18 cellular contexts compared by ENCODE assay signal in genomic region chr12:650983-651382, GRCh38. TPM values are rescaled to one million over a fixed set of nuclear protein-coding genes. Genes with fewer than 3 reads are reported as not detected.
DNase-seq lines count a peak whose midpoint lies in the region; ATAC-seq and TF ChIP-seq lines count a peak whose summit lies in the region.
"Had no signal": no experiment of that assay in that cellular context is flagged by ENCODE, and none has a peak within 500 bp of the region (broad histone marks: within the 10 kb centered on the region; RNA-seq: fewer than 3 reads in every experiment).

No MANE protein-coding gene starts in this region.

- H3K4me1 Mint-ChIP-seq in CD14-positive monocyte, result peaks cover 14% of the 10 kb centered on the region
- H3K4me1 Mint-ChIP-seq: neural crest cell had no signal

- DNase-seq in CD14-positive monocyte (ENCODE audit: low spot score), result no peak
- DNase-seq in NCI-H69 (lab: John Stamatoyannopoulos, UW), result no peak
- no peak for DNase-seq in anterior cingulate cortex (lab: John Stamatoyannopoulos, UW)
- no peak for DNase-seq in foreskin fibroblast
- DNase-seq: activated CD4-positive, alpha-beta memory T cell treated with anti-CD3 and anti-CD28 coated beads for 36 hours; NCI-H1417 treated with DMSO at 0.1 percent for 48 hours; NCI-H2227 treated with DMSO at 0.1 percent for 48 hours; upper lobe of left lung had no signal

- peaks cover 0 to 4% (median 0%) of the 10 kb centered on the region in 7 donors for H3K9me3 Mint-ChIP-seq in CD14-positive monocyte
- H3K9me3 Mint-ChIP-seq: activated CD4-positive, alpha-beta memory T cell treated with anti-CD3 and anti-CD28 coated beads for 36 hours; activated T-helper 17 cell treated with anti-CD3 and anti-CD28 coated beads, Interleukin-2, amount 50 U/mL, for 72 hours; neural crest cell; stimulated activated memory B cell treated with anti-CD40 and anti-IgM and Interleukin-4, amounts not matched to agents 10 μg/mL and 1 μg/mL and 100 μg/mL, for 72 hours had no signal

- H3K79me2 ChIP-seq in SU-DHL-6 (ENCODE audit: insufficient read depth, low read length), result no peaks in the 10 kb centered on the region

- no peak overlapping the region for H3K4me2 ChIP-seq in SU-DHL-6 (ENCODE audit: low read depth, low read length, poor library complexity, severe bottlenecking)

- H3K9me3 ChIP-seq in SU-DHL-6 (ENCODE audit: insufficient read depth, low read length), result no peaks in the 10 kb centered on the region
- H3K9me3 ChIP-seq in liver (ENCODE audit: control insufficient read depth in 4 of 4, low read length in 3 of 4), result no peaks in the 10 kb centered on the region
- H3K9me3 ChIP-seq: HAP-1, SJSA1, upper lobe of left lung had no signal

- H3K27ac ChIP-seq in SU-DHL-6 (ENCODE audit: low read depth, low read length) (no peak overlapping the region), liver (ENCODE audit: low read depth in 1 of 2, low read length in 2 of 2) (no peak overlapping the region)
- H3K27ac ChIP-seq: SJSA1, upper lobe of left lung had no signal

- H3K4me1 ChIP-seq in liver (ENCODE audit: control insufficient read depth in 4 of 4, insufficient read depth in 4 of 4, low read length in 3 of 4), result peaks cover 8 to 27% (median 18%) of the 10 kb centered on the region in 4 donors
- H3K4me1 ChIP-seq: HAP-1, SJSA1 had no signal

- WGBS in liver, result 56% methylated on average over 3 of the region's 3 CpGs

- peak; percentile 75 to 82 for TF ChIP-seq RAD21 in liver (IDR thresholded peaks at IDR 0.05)

- no peaks in the 10 kb centered on the region for H3K36me3 ChIP-seq in SU-DHL-6 (ENCODE audit: low read length)
- H3K36me3 ChIP-seq in liver (ENCODE audit: control insufficient read depth in 4 of 4, insufficient read depth in 3 of 4, low read depth in 1 of 4, low read length in 3 of 4), result no peaks in the 10 kb centered on the region
- H3K36me3 ChIP-seq: HAP-1, SJSA1, upper lobe of left lung had no signal

- no peak overlapping the region for H3K4me3 Mint-ChIP-seq in CD14-positive monocyte
- H3K4me3 Mint-ChIP-seq: activated CD4-positive, alpha-beta memory T cell treated with anti-CD3 and anti-CD28 coated beads for 36 hours; activated T-helper 17 cell treated with anti-CD3 and anti-CD28 coated beads, Interleukin-2, amount 50 U/mL, for 72 hours; neural crest cell; stimulated activated memory B cell treated with anti-CD40 and anti-IgM and Interleukin-4, amounts not matched to agents 10 μg/mL and 1 μg/mL and 100 μg/mL, for 72 hours had no signal

- H3K36me3 Mint-ChIP-seq in CD14-positive monocyte, result peaks cover 11 to 14% of the 10 kb centered on the region in 2 donors
- H3K36me3 Mint-ChIP-seq: activated CD4-positive, alpha-beta memory T cell treated with anti-CD3 and anti-CD28 coated beads for 36 hours; stimulated activated memory B cell treated with anti-CD40 and anti-IgM and Interleukin-4, amounts not matched to agents 10 μg/mL and 1 μg/mL and 100 μg/mL, for 72 hours had no signal

- peak overlapping the region in 5 of 7 donors; percentile 28 to 77 (median 68) for H3K27ac Mint-ChIP-seq in CD14-positive monocyte
- H3K27ac Mint-ChIP-seq: activated CD4-positive, alpha-beta memory T cell treated with anti-CD3 and anti-CD28 coated beads for 36 hours; activated T-helper 17 cell treated with anti-CD3 and anti-CD28 coated beads, Interleukin-2, amount 50 U/mL, for 72 hours; stimulated activated memory B cell treated with anti-CD40 and anti-IgM and Interleukin-4, amounts not matched to agents 10 μg/mL and 1 μg/mL and 100 μg/mL, for 72 hours had no signal

- H3K4me3 ChIP-seq in SU-DHL-6 (ENCODE audit: insufficient read depth, low read length, poor library complexity, severe bottlenecking) (no peak overlapping the region), liver (ENCODE audit: low read depth in 1 of 3, low read length in 3 of 3) (no peak overlapping the region), foreskin fibroblast (ENCODE audit: low read depth in 1 of 2, low read length in 2 of 2) (no peak overlapping the region)
- H3K4me3 ChIP-seq: HAP-1, SJSA1, skin epidermis, upper lobe of left lung had no signal

- H3K9ac ChIP-seq in SU-DHL-6 (ENCODE audit: low read length) (no peak overlapping the region), liver (ENCODE audit: low read depth in 1 of 2, low read length in 2 of 2) (no peak overlapping the region)

- H3F3A ChIP-seq in SU-DHL-6 (ENCODE audit: insufficient read depth), result peaks cover 21% of the 10 kb centered on the region; the same call in 1 of the 2 replicates

- H2AFZ ChIP-seq in SU-DHL-6 (ENCODE audit: low read depth, low read length, severe bottlenecking), result no peak overlapping the region

- ATAC-seq in GM18498 (IDR thresholded peaks at IDR 0.05; ENCODE audit: unreplicated experiment), result no peak
- ATAC-seq: activated T-helper 17 cell treated with anti-CD3 and anti-CD28 coated beads, Interleukin-2, amount 50 U/mL, for 72 hours; stimulated activated memory B cell treated with anti-CD40 and anti-IgM and Interleukin-4, amounts not matched to agents 10 μg/mL and 1 μg/mL and 100 μg/mL, for 72 hours had no signal

- no peaks in the 10 kb centered on the region for H4K20me1 ChIP-seq in SU-DHL-6 (ENCODE audit: low read depth, low read length)

- H3K27me3 Mint-ChIP-seq in CD14-positive monocyte (ENCODE audit: low read depth in 3 of 3), result peaks cover 1 to 5% (median 1%) of the 10 kb centered on the region in 3 donors
- H3K27me3 Mint-ChIP-seq: activated CD4-positive, alpha-beta memory T cell treated with anti-CD3 and anti-CD28 coated beads for 36 hours; activated T-helper 17 cell treated with anti-CD3 and anti-CD28 coated beads, Interleukin-2, amount 50 U/mL, for 72 hours; stimulated activated memory B cell treated with anti-CD40 and anti-IgM and Interleukin-4, amounts not matched to agents 10 μg/mL and 1 μg/mL and 100 μg/mL, for 72 hours had no signal

- H3K27me3 ChIP-seq in SU-DHL-6 (ENCODE audit: low read length) (no peaks in the 10 kb centered on the region), liver (ENCODE audit: control insufficient read depth in 4 of 4, insufficient read depth in 4 of 4, low read length in 3 of 4) (no peaks in the 10 kb centered on the region)
- H3K27me3 ChIP-seq: SJSA1, upper lobe of left lung had no signal

- TF ChIP-seq CTCF in CD14-positive monocyte (IDR thresholded peaks at IDR 0.05), result no peak
- TF ChIP-seq CTCF in GM12873 (IDR thresholded peaks at IDR 0.05; ENCODE audit: insufficient read depth, low read depth, low read length, missing control alignments), result peak; percentile 23
- peak; percentile 15 for TF ChIP-seq CTCF in SU-DHL-6 (IDR thresholded peaks at IDR 0.05; ENCODE audit: insufficient read depth, low read length, poor library complexity, severe bottlenecking)
- TF ChIP-seq CTCF in liver (IDR thresholded peaks at IDR 0.05; ENCODE audit: low read depth, low read length, missing input control), result peak; percentile 21
- no peak for TF ChIP-seq CTCF in foreskin fibroblast (IDR thresholded peaks at IDR 0.05; ENCODE audit: low read depth, low read length)

- no peaks in the 10 kb centered on the region for H3K9me2 ChIP-seq in SU-DHL-6 (replicated peaks; ENCODE audit: insufficient read depth, low read length)

- intact Hi-C loops in CD14-positive monocyte (cut with micrococcal nuclease), result loop anchor here in 1 of 2 donors (10.0 kb wide), 1 partner anchor 54 kb away; no protein-coding TSS in a partner anchor

TF ChIP-seq in liver, 16 proteins besides CTCF, POLR2A, EP300 and RAD21 (continues in another document):
- TF ChIP-seq HNF4A (conservative IDR thresholded peaks at IDR 0.05) (peak in 1 of 2 donors; percentile 35), RXRA (IDR thresholded peaks at IDR 0.05) (peak; percentile 25 to 73), HNF4G (IDR thresholded peaks at IDR 0.05) (no peak), GABPA (IDR thresholded peaks at IDR 0.05 in 1 of 2, conservative IDR thresholded peaks at IDR 0.05 in 1 of 2) (no peak), ATF3 (IDR thresholded peaks at IDR 0.05) (no peak), TAF1 (conservative IDR thresholded peaks at IDR 0.05) (no peak), NR2F2 (IDR thresholded peaks at IDR 0.05) (no peak), YY1 (IDR thresholded peaks at IDR 0.05) (no peak), FOXA1 (IDR thresholded peaks at IDR 0.05) (no peak), REST (IDR thresholded peaks at IDR 0.05) (no peak), FOXA2 (IDR thresholded peaks at IDR 0.05) (no peak), SP1 (IDR thresholded peaks at IDR 0.05) (no peak), MAX (IDR thresholded peaks at IDR 0.05) (no peak), EGR1 (IDR thresholded peaks at IDR 0.05; ENCODE audit: low read depth in 2 of 2) (no peak)

RNA-seq across cellular contexts. Expression of gene NINJ2, which starts 12.3 kb away (rescaled TPM):
- polyA plus RNA-seq in CD14-positive monocyte (10 to 100 TPM; 73.7 to 92.7 TPM), liver (10 to 100 TPM; 15.9 to 16.5 TPM)
- total RNA-seq in liver, result 10 to 100 TPM in 1 of 2 donors, 1 to 10 TPM in 1; 6.7 to 14.9 TPM
- total RNA-seq: SJSA1 had no signal

Comparison
In these comparisons a context has a peak if more than half of its experiments do, and no peak if none do; other contexts are left out.
1. CTCF ChIP-seq: peak in GM12873 (single experiment), SU-DHL-6 (single experiment) and liver (single experiment); none in CD14-positive monocyte (single experiment) and foreskin fibroblast (single experiment).
2. RNA of gene NINJ2, which starts 12.3 kb away (polyA plus RNA-seq): 73.7 to 92.7 TPM in CD14-positive monocyte; 15.9 to 16.5 TPM in liver; every median in the first group is over 4 times any median in the second.